ENCODE assay signal across 8 cellular contexts in the genomic region with DNA sequence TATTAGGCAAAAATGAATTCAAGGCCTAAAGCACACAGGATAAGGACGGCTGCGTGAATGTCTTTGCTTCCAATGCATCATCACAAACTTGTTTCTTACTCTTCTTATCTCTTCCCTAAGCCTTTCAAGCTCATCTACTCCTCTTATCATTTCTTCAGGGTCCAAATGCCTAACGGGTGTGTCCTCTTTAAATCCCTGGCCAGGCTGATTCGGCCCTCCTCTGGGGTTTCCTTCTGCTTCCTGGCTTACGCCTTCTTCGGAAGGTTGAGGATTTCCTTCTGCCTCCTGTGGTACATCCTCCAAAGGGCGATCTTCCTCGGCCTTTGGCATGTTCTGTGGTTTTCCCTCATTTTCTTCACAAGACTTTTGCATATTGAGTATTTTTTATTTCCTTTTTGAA. TPM values are rescaled to one million over a fixed set of nuclear protein-coding genes. Genes with fewer than 3 reads are reported as not detected.
A peak's percentile ranks its signal among the peaks of the same experiment; 100 is the strongest.
DNase-seq lines count a peak whose midpoint lies in the region; ATAC-seq and TF ChIP-seq lines count a peak whose summit lies in the region.

No MANE protein-coding gene starts in this region.

- H3K4me3 ChIP-seq in epithelial cell of proximal tubule (ENCODE audit: low read depth, low read length) = peak overlapping the region; percentile 69
- H3K4me3 ChIP-seq in neuron (ENCODE audit: low read length) = peak overlapping the region; percentile 77

- no peak for ATAC-seq in HG03520 (IDR thresholded peaks at IDR 0.05; ENCODE audit: unreplicated experiment)
- ATAC-seq in HG03457 (IDR thresholded peaks at IDR 0.05; ENCODE audit: unreplicated experiment) = no peak
- ATAC-seq in HG03196 (IDR thresholded peaks at IDR 0.05; ENCODE audit: unreplicated experiment) = no peak

- CTCF ChIA-PET in RWPE1 (lab: Yijun Ruan, JAX) = interaction anchor here (1.9 kb wide), 1 partner anchor 43 kb away, joined by 4 read pairs; no protein-coding TSS in a partner anchor

- H3K9me3 ChIP-seq in neuron (ENCODE audit: low read length) = no peaks in the 10 kb centered on the region

- TF ChIP-seq CTCF in RWPE1 (conservative IDR thresholded peaks at IDR 0.05; ENCODE audit: low read depth) (no peak), epithelial cell of proximal tubule (conservative IDR thresholded peaks at IDR 0.05; ENCODE audit: low read depth, low read length) (no peak)

- peaks cover 9% of the 10 kb centered on the region for H3K27me3 ChIP-seq in neuron (ENCODE audit: insufficient read depth, low read length)

- DNase-seq in CD1c-positive myeloid dendritic cell (ENCODE audit: extremely low spot score) (peak; percentile 1), RWPE1 (ENCODE audit: low spot score) (no peak), epithelial cell of proximal tubule (ENCODE audit: low read depth) (no peak), SIG-M5 (lab: John Stamatoyannopoulos, UW) (no peak)

- H3K27ac ChIP-seq in RWPE1 = peak overlapping the region; percentile 75; the same call in 1 of the 2 replicates

- peak overlapping the region; percentile 4 for H2AFZ ChIP-seq in neuron (ENCODE audit: low read depth, low read length)

- no peaks in the 10 kb centered on the region for H3K36me3 ChIP-seq in neuron (ENCODE audit: insufficient read depth, low read length)

- POLR2A ChIA-PET in RWPE1 (lab: Yijun Ruan, JAX; ENCODE audit: low non-redundant PET) = no interaction called here

- peaks cover 4% of the 10 kb centered on the region for H3K4me1 ChIP-seq in neuron (ENCODE audit: insufficient read depth, low read length)

RNA-seq across cellular contexts. Expression of a gene that starts 1.3 kb away (rescaled TPM):
- 68.1 and 92.6 TPM in 2 replicates for total RNA-seq in epithelial cell of proximal tubule

RNA-seq across cellular contexts. Expression of a gene that starts 22.9 kb away (rescaled TPM):
- 0.22 TPM in 1 of 2 replicates, not detected in the other for total RNA-seq in epithelial cell of proximal tubule

RNA-seq across cellular contexts. Expression of a gene that starts 38.7 kb away (rescaled TPM):
- total RNA-seq in epithelial cell of proximal tubule = 34.2 and 46.4 TPM in 2 replicates

RNA-seq across cellular contexts. Expression of a gene that starts 57.2 kb away (rescaled TPM):
- 9.0 and 19.0 TPM in 2 replicates for total RNA-seq in epithelial cell of proximal tubule
